In the genomic region with DNA sequence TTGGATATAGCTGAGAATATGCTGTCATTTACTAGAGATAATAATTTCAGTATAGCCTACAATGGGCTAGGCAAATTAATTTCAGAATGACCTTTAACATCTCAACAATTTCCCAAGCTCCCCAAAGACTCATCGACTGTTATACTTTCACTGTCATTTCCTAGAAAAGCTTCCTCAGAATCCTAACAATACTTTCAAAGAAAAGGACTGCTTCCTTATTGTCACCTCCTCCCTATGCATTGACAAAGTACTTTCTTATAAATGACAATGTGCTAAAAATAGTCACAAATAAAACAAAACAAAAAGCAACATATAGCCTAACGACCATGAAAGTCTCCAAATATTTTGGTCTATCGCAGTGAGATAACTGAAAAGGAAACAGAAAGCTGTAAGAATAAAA, we compare ENCODE assay signal across 24 cellular contexts.
"Had no signal": no experiment of that assay in that cellular context is flagged by ENCODE, and none has a peak within 500 bp of the region (broad histone marks: within the 10 kb centered on the region; RNA-seq: fewer than 3 reads in every experiment).

No MANE protein-coding gene starts in this region.

- H3K9me3 Mint-ChIP-seq: activated B cell treated with CpG ODN at 0.5 μM for 24 hours; activated naive CD4-positive, alpha-beta T cell treated with anti-CD3 and anti-CD28 coated beads for 36 hours; activated T-cell treated with anti-CD3 and anti-CD28 coated beads, Interleukin-2, amount 50 U/mL, for 4 hours; IgD-negative memory B cell had no signal

- H3K27me3 Mint-ChIP-seq: activated B cell treated with CpG ODN at 0.5 μM for 24 hours; activated naive CD8-positive, alpha-beta T cell; IgD-negative memory B cell had no signal

- H3K27ac Mint-ChIP-seq: activated B cell treated with CpG ODN at 0.5 μM for 24 hours; activated CD8-positive, alpha-beta T cell treated with anti-CD3 and anti-CD28 coated beads, Interleukin-2, amount 10 ng/mL, durations not matched to agents 7 days and 5 days; activated naive CD4-positive, alpha-beta T cell treated with anti-CD3 and anti-CD28 coated beads for 36 hours; activated naive CD8-positive, alpha-beta T cell; IgD-negative memory B cell had no signal

- DNase-seq: activated B cell treated with CpG ODN at 0.5 μM for 24 hours; activated CD4-positive, alpha-beta T cell treated with anti-CD3 and anti-CD28 coated beads for 1 hour; activated CD4-positive, alpha-beta T cell treated with anti-CD3 and anti-CD28 coated beads, Interleukin-2, amount 50 U/mL, for 4 hours; activated CD8-positive, alpha-beta T cell treated with anti-CD3 and anti-CD28 coated beads, Interleukin-2, amount 10 ng/mL, durations not matched to agents 7 days and 5 days; activated gamma-delta T cell; activated naive CD4-positive, alpha-beta T cell treated with anti-CD3 and anti-CD28 coated beads for 36 hours; activated T-cell treated with anti-CD3 and anti-CD28 coated beads, Interleukin-2, amount 50 U/mL, for 4 hours; adrenal gland; anterior cingulate cortex; KG1; NCI-H1092 treated with DMSO at 0.1 percent for 48 hours; NCI-H1417 treated with DMSO at 0.1 percent for 48 hours; NCI-H1694 treated with DMSO at 0.1 percent for 48 hours; NCI-H2029 treated with DMSO at 0.1 percent for 48 hours; NCI-H510A treated with DMSO at 0.1 percent for 48 hours; NCI-H69; NK-92 treated with Interleukin-12 subunit alpha and Interleukin-12 subunit beta, amount 100 ng/mL, for 24 hours; Peyer's patch; Right ventricle myocardium superior; SJCRH30; SK-N-SH; T1000 had no signal

- ATAC-seq: activated CD8-positive, alpha-beta T cell treated with anti-CD3 and anti-CD28 coated beads, Interleukin-2, amount 10 ng/mL, durations not matched to agents 7 days and 5 days; activated T-cell treated with anti-CD3 and anti-CD28 coated beads, Interleukin-2, amount 50 U/mL, for 4 hours had no signal

- H3K4me3 Mint-ChIP-seq: activated B cell treated with CpG ODN at 0.5 μM for 24 hours; activated CD8-positive, alpha-beta T cell treated with anti-CD3 and anti-CD28 coated beads, Interleukin-2, amount 10 ng/mL, durations not matched to agents 7 days and 5 days; activated naive CD4-positive, alpha-beta T cell treated with anti-CD3 and anti-CD28 coated beads for 36 hours; activated naive CD8-positive, alpha-beta T cell; activated T-cell treated with anti-CD3 and anti-CD28 coated beads, Interleukin-2, amount 50 U/mL, for 4 hours; IgD-negative memory B cell had no signal

- H3K4me1 Mint-ChIP-seq: activated B cell treated with CpG ODN at 0.5 μM for 24 hours had no signal
